8 cellular contexts compared by ENCODE assay signal in the genomic region with DNA sequence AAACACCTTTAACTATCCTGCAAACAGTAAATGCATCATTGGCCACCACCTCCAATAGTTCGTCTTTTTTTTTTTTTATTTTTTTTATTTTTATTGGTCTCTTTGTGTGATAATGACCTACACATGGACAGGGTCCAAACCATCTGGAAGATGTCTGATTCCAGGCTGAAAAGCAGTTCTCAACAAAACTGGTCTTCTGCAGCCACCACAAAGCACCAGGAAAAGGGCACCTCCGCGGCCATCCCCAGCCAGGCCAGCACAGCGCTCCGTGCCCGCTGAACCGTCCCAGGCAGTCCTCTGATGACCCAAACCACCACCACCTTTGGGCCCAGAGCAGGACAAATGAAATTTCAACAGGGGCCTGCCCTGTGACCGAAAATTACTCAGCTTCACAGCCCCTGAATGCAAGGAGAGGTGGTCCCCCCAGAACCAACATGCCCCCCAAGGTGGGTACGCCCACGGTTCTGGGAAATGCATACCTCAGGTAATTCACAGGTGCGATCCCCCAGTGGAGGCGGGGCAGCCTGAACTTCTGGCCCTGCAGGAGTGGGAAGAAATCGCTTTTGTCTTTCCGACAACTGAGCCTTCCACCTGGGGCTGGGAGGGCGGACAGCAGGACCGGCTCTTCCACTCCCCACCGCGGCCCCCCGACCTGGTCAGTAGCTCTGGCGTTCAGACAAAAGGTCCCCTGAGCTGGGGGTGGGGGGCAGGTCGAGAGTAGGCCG.
A peak's percentile ranks its signal among the peaks of the same experiment; 100 is the strongest.
DNase-seq lines count a peak whose midpoint lies in the region; ATAC-seq and FAIRE-seq lines count a peak whose summit lies in the region.

No MANE protein-coding gene starts in this region.

- peak; percentile 42 for FAIRE-seq in HTR-8/SVneo (lab: Jason Lieb, UNC)

- H3K4me3 ChIP-seq in subcutaneous abdominal adipose tissue (ENCODE audit: low read depth in 1 of 5, low read length in 5 of 5): peak overlapping the region; percentile 61 to 76 (median 74)

- H3K9ac ChIP-seq in subcutaneous abdominal adipose tissue (ENCODE audit: low read length in 5 of 5): peak overlapping the region in 4 of 5 donors; percentile 11 to 78 (median 76)

- DNase-seq in AG20443 (ENCODE audit: low spot score) (peak; percentile 32), HTR-8/SVneo (ENCODE audit: insufficient read length, low spot score) (no peak), iPS-NIHi11 (ENCODE audit: low spot score) (peak; percentile 35), NCI-H2171 (lab: John Stamatoyannopoulos, UW) (no peak)
- DNase-seq in activated naive CD8-positive, alpha-beta T cell treated with anti-CD3 and anti-CD28 coated beads, Interleukin-2, amount 50 U/mL, for 16 hours (ENCODE audit: low read depth, low spot score): peak; percentile 17

- H3K9me3 ChIP-seq in subcutaneous abdominal adipose tissue (ENCODE audit: control insufficient read depth in 5 of 5, low read length in 5 of 5): no peaks in the 10 kb centered on the region

- no peak for ATAC-seq in HG02970 (IDR thresholded peaks at IDR 0.05; ENCODE audit: low FRiP score, unreplicated experiment)
- ATAC-seq in GM21526 (IDR thresholded peaks at IDR 0.05; ENCODE audit: low FRiP score, unreplicated experiment): no peak

- H3K4me1 ChIP-seq in subcutaneous abdominal adipose tissue (ENCODE audit: control insufficient read depth in 5 of 5, insufficient read depth in 5 of 5, low read length in 5 of 5): peaks cover 5 to 20% (median 14%) of the 10 kb centered on the region in 5 donors

- no peak overlapping the region for H3K27ac ChIP-seq in subcutaneous abdominal adipose tissue (ENCODE audit: low read depth, low read length)

- H3K36me3 ChIP-seq in subcutaneous abdominal adipose tissue (ENCODE audit: control insufficient read depth in 5 of 5, insufficient read depth in 5 of 5, low read length in 5 of 5): no peaks in the 10 kb centered on the region

- peaks cover 4 to 25% (median 19%) of the 10 kb centered on the region in 5 donors for H3K27me3 ChIP-seq in subcutaneous abdominal adipose tissue (ENCODE audit: control insufficient read depth in 5 of 5, insufficient read depth in 4 of 5, low read length in 5 of 5)

Comparison
In these comparisons a context has a peak if more than half of its experiments do, and no peak if none do; other contexts are left out.
1. DNase-seq: peak in AG20443 (single experiment), activated naive CD8-positive, alpha-beta T cell treated with anti-CD3 and anti-CD28 coated beads, Interleukin-2, amount 50 U/mL, for 16 hours (single experiment) and iPS-NIHi11 (single experiment); none in HTR-8/SVneo (single experiment) and NCI-H2171 (single experiment).